ENCODE assay signal across 10 cellular contexts in genomic region chr10:12635127-12635541, GRCh38.
A peak's percentile ranks its signal among the peaks of the same experiment; 100 is the strongest.
DNase-seq lines count a peak whose midpoint lies in the region; ATAC-seq and TF ChIP-seq lines count a peak whose summit lies in the region.
"Had no signal": no experiment of that assay in that cellular context is flagged by ENCODE, and none has a peak within 500 bp of the region (broad histone marks: within the 10 kb centered on the region; RNA-seq: fewer than 3 reads in every experiment).

No MANE protein-coding gene starts in this region.

- H3K4me1 Mint-ChIP-seq in GM23338: peaks cover 19% of the 10 kb centered on the region
- peaks cover 54% of the 10 kb centered on the region for H3K4me1 Mint-ChIP-seq in activated CD4-positive, alpha-beta T cell treated with anti-CD3 and anti-CD28 coated beads, Interleukin-2, amount 10 ng/mL, durations not matched to agents 24 days and 14 days
- peaks cover 24% of the 10 kb centered on the region for H3K4me1 Mint-ChIP-seq in central memory CD8-positive, alpha-beta T cell

- peaks cover 13% of the 10 kb centered on the region; the same call in 2 of the 3 replicates for H3K9me3 Mint-ChIP-seq in GM23338
- H3K9me3 Mint-ChIP-seq in activated CD4-positive, alpha-beta T cell treated with anti-CD3 and anti-CD28 coated beads, Interleukin-2, amount 10 ng/mL, durations not matched to agents 24 days and 14 days: no peaks in the 10 kb centered on the region
- H3K9me3 Mint-ChIP-seq in central memory CD8-positive, alpha-beta T cell: no peaks in the 10 kb centered on the region

- H3K4me3 ChIP-seq in GM23338 (no peak overlapping the region), Karpas-422 (ENCODE audit: low read length) (no peak overlapping the region)

- no peak overlapping the region for H3K4me2 ChIP-seq in GM23338
- H3K4me2 ChIP-seq in Karpas-422 (ENCODE audit: low read depth, low read length, poor library complexity, severe bottlenecking): no peak overlapping the region

- H3K9me2 ChIP-seq in GM23338 (ENCODE audit: insufficient read depth): no peaks in the 10 kb centered on the region; the same call in 1 of the 2 replicates
- H3K9me2 ChIP-seq in Karpas-422 (replicated peaks; ENCODE audit: insufficient read depth, low read length): no peaks in the 10 kb centered on the region

- DNase-seq in GM23338 (ENCODE audit: low spot score) (no peak), COLO668 (lab: John Stamatoyannopoulos, UW; ENCODE audit: unreplicated experiment) (no peak), Karpas-422 (no peak), NCI-H1105 treated with DMSO at 0.1 percent for 48 hours (lab: John Stamatoyannopoulos, UW) (no peak)
- peak; percentile 89 for DNase-seq in activated CD4-positive, alpha-beta T cell treated with anti-CD3 and anti-CD28 coated beads, Interleukin-2, amount 10 ng/mL, durations not matched to agents 24 days and 14 days
- no peak for DNase-seq in central memory CD8-positive, alpha-beta T cell (ENCODE audit: low spot score in 2 of 2)
- peak; percentile 19 to 41 for DNase-seq in stimulated activated CD4-positive, alpha-beta T cell treated with anti-CD3 and anti-CD28 coated beads, Interleukin-4, amount 100 ng/mL, for 4 hours
- DNase-seq: foreskin fibroblast, Right ventricle myocardium superior had no signal

- peak overlapping the region; percentile 2; the same call in 1 of the 2 replicates for H3K27ac Mint-ChIP-seq in GM23338
- H3K27ac Mint-ChIP-seq in activated CD4-positive, alpha-beta T cell treated with anti-CD3 and anti-CD28 coated beads, Interleukin-2, amount 10 ng/mL, durations not matched to agents 24 days and 14 days: peak overlapping the region; percentile 95
- H3K27ac Mint-ChIP-seq in central memory CD8-positive, alpha-beta T cell (ENCODE audit: low read depth): peak overlapping the region; percentile 23

- no peak overlapping the region for H2AFZ ChIP-seq in GM23338
- no peak overlapping the region for H2AFZ ChIP-seq in Karpas-422 (ENCODE audit: low read length)

- H3K27ac ChIP-seq in GM23338 (ENCODE audit: low read depth) (no peak overlapping the region), Karpas-422 (ENCODE audit: low read length) (no peak overlapping the region)

- H4K20me1 ChIP-seq in GM23338 (replicated peaks; ENCODE audit: insufficient read depth): no peaks in the 10 kb centered on the region; the same call in 1 of the 2 replicates
- no peaks in the 10 kb centered on the region for H4K20me1 ChIP-seq in Karpas-422 (ENCODE audit: insufficient read depth, low read depth, low read length)

- no peaks in the 10 kb centered on the region for H3K9me3 ChIP-seq in Karpas-422 (ENCODE audit: low read length)

- H3K9ac ChIP-seq in Karpas-422 (ENCODE audit: low read length): no peak overlapping the region

- peaks cover 15% of the 10 kb centered on the region for H3K36me3 Mint-ChIP-seq in GM23338 (ENCODE audit: low read depth)
- H3K36me3 Mint-ChIP-seq in activated CD4-positive, alpha-beta T cell treated with anti-CD3 and anti-CD28 coated beads, Interleukin-2, amount 10 ng/mL, durations not matched to agents 24 days and 14 days (ENCODE audit: low read depth): no peaks in the 10 kb centered on the region
- H3K36me3 Mint-ChIP-seq in central memory CD8-positive, alpha-beta T cell (ENCODE audit: insufficient read depth): peaks cover 6% of the 10 kb centered on the region

- no peak for ATAC-seq in GM23338
- ATAC-seq in central memory CD8-positive, alpha-beta T cell (replicated peaks; ENCODE audit: extremely low read depth, poor library complexity, severe bottlenecking): peak; percentile 70
- no peak for ATAC-seq in HG03354 (IDR thresholded peaks at IDR 0.05; ENCODE audit: poor library complexity, severe bottlenecking, unreplicated experiment)

- no peak overlapping the region for H3K4me3 Mint-ChIP-seq in GM23338
- H3K4me3 Mint-ChIP-seq in activated CD4-positive, alpha-beta T cell treated with anti-CD3 and anti-CD28 coated beads, Interleukin-2, amount 10 ng/mL, durations not matched to agents 24 days and 14 days: peak overlapping the region; percentile 61
- no peak overlapping the region for H3K4me3 Mint-ChIP-seq in central memory CD8-positive, alpha-beta T cell

- no peak for TF ChIP-seq CTCF in GM23338 (conservative IDR thresholded peaks at IDR 0.05; ENCODE audit: low read depth in 2 of 2)

- H3F3A ChIP-seq in GM23338 (replicated peaks; ENCODE audit: low read depth): no peaks in the 10 kb centered on the region

- H3K4me1 ChIP-seq in GM23338 (ENCODE audit: insufficient read depth): peaks cover 13% of the 10 kb centered on the region
- H3K4me1 ChIP-seq in Karpas-422 (ENCODE audit: low read length): no peaks in the 10 kb centered on the region

- intact Hi-C loops in activated CD4-positive, alpha-beta T cell treated with anti-CD3 and anti-CD28 coated beads, Interleukin-2, amount 10 ng/mL, durations not matched to agents 24 days and 14 days (cut with micrococcal nuclease): loop anchor here (1.0 to 2.0 kb wide), 6 partner anchors 9 to 284 kb away; no protein-coding TSS in a partner anchor

- H3K79me2 ChIP-seq in GM23338 (replicated peaks; ENCODE audit: insufficient read depth) (no peaks in the 10 kb centered on the region), Karpas-422 (ENCODE audit: low read length) (no peaks in the 10 kb centered on the region)

- H3K27me3 ChIP-seq in GM23338 (ENCODE audit: insufficient read depth) (no peaks in the 10 kb centered on the region), Karpas-422 (ENCODE audit: low read length) (no peaks in the 10 kb centered on the region)

- H3K36me3 ChIP-seq in GM23338 (ENCODE audit: insufficient read depth) (no peaks in the 10 kb centered on the region), Karpas-422 (ENCODE audit: insufficient read depth, low read length) (no peaks in the 10 kb centered on the region)

- H3K27me3 Mint-ChIP-seq in GM23338 (ENCODE audit: insufficient read depth, low read depth, poor library complexity): peaks cover 6% of the 10 kb centered on the region
- H3K27me3 Mint-ChIP-seq in activated CD4-positive, alpha-beta T cell treated with anti-CD3 and anti-CD28 coated beads, Interleukin-2, amount 10 ng/mL, durations not matched to agents 24 days and 14 days: no peaks in the 10 kb centered on the region
- no peaks in the 10 kb centered on the region for H3K27me3 Mint-ChIP-seq in central memory CD8-positive, alpha-beta T cell

TF ChIP-seq in GM23338, 12 proteins besides CTCF, POLR2A, EP300 and RAD21:
- no peak for TF ChIP-seq ZNF331 (CRISPR knock-in tag; IDR thresholded peaks at IDR 0.05; ENCODE audit: low read depth)
- TF ChIP-seq ZNF114 (CRISPR knock-in tag; IDR thresholded peaks at IDR 0.05): no peak
- no peak for TF ChIP-seq REST (IDR thresholded peaks at IDR 0.05; ENCODE audit: unreplicated experiment)
- no peak for TF ChIP-seq POLR2AphosphoS5 (IDR thresholded peaks at IDR 0.05; ENCODE audit: low read depth)
- no peak for TF ChIP-seq JUNB (IDR thresholded peaks at IDR 0.05; ENCODE audit: unreplicated experiment)
- no peak for TF ChIP-seq EZH2phosphoT487 (IDR thresholded peaks at IDR 0.05; ENCODE audit: unreplicated experiment)
- no peak for TF ChIP-seq NANOG (IDR thresholded peaks at IDR 0.05; ENCODE audit: borderline replicate concordance)
- no peak for TF ChIP-seq ETS1 (IDR thresholded peaks at IDR 0.05)

Comparison
In these comparisons a context has a peak if more than half of its experiments do, and no peak if none do; other contexts are left out.
1. DNase-seq: peak in activated CD4-positive, alpha-beta T cell treated with anti-CD3 and anti-CD28 coated beads, Interleukin-2, amount 10 ng/mL, durations not matched to agents 24 days and 14 days (single experiment) and stimulated activated CD4-positive, alpha-beta T cell treated with anti-CD3 and anti-CD28 coated beads, Interleukin-4, amount 100 ng/mL, for 4 hours (2 of 2); none in GM23338 (single experiment), central memory CD8-positive, alpha-beta T cell (0 of 2), COLO668 (single experiment), Karpas-422 (single experiment) and NCI-H1105 treated with DMSO at 0.1 percent for 48 hours (single experiment).
2. H3K27ac Mint-ChIP-seq: peak in every context shown above with its lines; median percentile 95 in activated CD4-positive, alpha-beta T cell treated with anti-CD3 and anti-CD28 coated beads, Interleukin-2, amount 10 ng/mL, durations not matched to agents 24 days and 14 days; 23 in central memory CD8-positive, alpha-beta T cell; 2 in GM23338.